Comparison of ENCODE assay signal across 9 cellular contexts in the genomic region with DNA sequence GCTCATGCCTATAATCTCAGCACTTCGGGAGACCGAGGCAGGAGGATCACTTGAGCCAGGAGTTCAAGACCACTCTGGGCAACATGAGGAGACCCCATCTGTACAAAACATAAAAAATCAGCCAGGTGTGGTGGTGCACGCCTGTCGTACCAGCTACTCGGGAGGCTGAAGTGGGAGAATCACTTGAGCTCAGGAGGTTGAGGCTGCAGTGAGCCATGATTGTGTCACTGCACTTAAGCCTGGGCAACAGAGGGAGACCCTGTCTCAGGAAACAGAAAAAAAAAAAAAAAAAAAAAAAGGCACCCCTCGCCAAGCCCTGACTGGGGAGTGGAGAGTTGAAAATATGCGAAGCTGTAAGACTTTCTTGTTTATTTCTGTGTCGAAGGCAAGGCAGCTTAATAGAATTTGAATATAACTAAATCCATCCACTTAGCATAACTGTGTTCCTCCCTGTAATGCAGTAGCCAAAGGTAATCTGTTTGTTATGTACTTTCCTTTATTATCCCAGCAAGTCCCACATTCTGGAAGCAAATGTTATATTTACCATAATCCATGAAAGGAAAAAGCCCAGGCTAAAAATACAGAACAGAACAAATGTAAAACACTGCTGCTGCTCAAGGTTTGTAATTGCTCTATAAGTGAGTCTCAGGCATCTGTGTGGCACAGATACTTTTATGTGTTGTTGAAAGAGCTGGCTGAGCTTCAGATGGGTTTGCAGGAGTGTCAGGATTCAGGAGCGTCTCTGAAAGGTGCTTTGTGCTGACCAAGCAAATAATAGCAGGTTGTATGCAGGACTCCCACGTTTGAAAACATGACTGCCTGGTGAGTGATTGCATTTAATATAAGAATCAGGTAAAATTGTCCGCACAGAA.
DNase-seq lines count a peak whose midpoint lies in the region; ATAC-seq and TF ChIP-seq lines count a peak whose summit lies in the region.
"Had no signal": no experiment of that assay in that cellular context is flagged by ENCODE, and none has a peak within 500 bp of the region (broad histone marks: within the 10 kb centered on the region; RNA-seq: fewer than 3 reads in every experiment).

No MANE protein-coding gene starts in this region.

- peaks cover 98% of the 10 kb centered on the region for H3K79me2 ChIP-seq in MM.1S (ENCODE audit: low read length)

- H3K9ac ChIP-seq in MM.1S (ENCODE audit: low read length) = peak overlapping the region; percentile 22; the same call in 1 of the 2 replicates

- H3K4me2 ChIP-seq in MM.1S (ENCODE audit: low read depth, low read length) = peak overlapping the region; percentile 61

- no peaks in the 10 kb centered on the region for H3K36me3 ChIP-seq in HEK293 (ENCODE audit: control insufficient read depth in 2 of 2, insufficient read depth in 1 of 2, low read length in 2 of 2)
- H3K36me3 ChIP-seq in MM.1S (replicated peaks; ENCODE audit: insufficient read depth, low read length) = no peaks in the 10 kb centered on the region

- H3K9me2 ChIP-seq in MM.1S (replicated peaks; ENCODE audit: insufficient read depth, low read length) = no peaks in the 10 kb centered on the region

- POLR2A ChIA-PET in HEK293 (lab: Yijun Ruan, JAX) = interaction anchor here (1.1 to 2.8 kb wide), 2 partner anchors 21 to 127 kb away, joined by 4 to 10 read pairs; a partner anchor contains a TSS

- peak overlapping the region; percentile 40 for H2AFZ ChIP-seq in MM.1S (ENCODE audit: low read length)

- H3K27ac ChIP-seq in HEK293 (ENCODE audit: extremely low read depth, low read depth, low read length) = no peak overlapping the region; the same call in 1 of the 2 replicates
- peak overlapping the region; percentile 64; the same call in 1 of the 2 replicates for H3K27ac ChIP-seq in MM.1S (ENCODE audit: low read length)

- H3K9me3 ChIP-seq in HEK293 (ENCODE audit: control insufficient read depth, insufficient read depth, low read depth, low read length) (no peaks in the 10 kb centered on the region), MM.1S (replicated peaks; ENCODE audit: insufficient read depth, low read length) (no peaks in the 10 kb centered on the region)

- H3K4me3 ChIP-seq in HEK293 (ENCODE audit: low read depth, low read length) (no peak overlapping the region), MM.1S (ENCODE audit: low read length) (peak overlapping the region; percentile 43)

- DNase-seq in MM.1S (peak; percentile 61), left kidney (ENCODE audit: low read depth, low spot score) (peak; percentile 55), inferior parietal cortex (ENCODE audit: extremely low spot score) (no peak), OCI-M1 (lab: John Stamatoyannopoulos, UW) (no peak), RKO (ENCODE audit: low spot score) (no peak)
- DNase-seq in stimulated activated CD4-positive, alpha-beta T cell treated with anti-CD3 and anti-CD28 coated beads, Interleukin-15, amount 100 ng/mL, for 24 hours = no peak
- DNase-seq: left cardiac atrium had no signal

- H3K4me1 ChIP-seq in HEK293 (ENCODE audit: control insufficient read depth, insufficient read depth, low read length) = peaks cover 56% of the 10 kb centered on the region
- peaks cover 39% of the 10 kb centered on the region for H3K4me1 ChIP-seq in MM.1S (ENCODE audit: low read length)

- TF ChIP-seq CTCF in HEK293 (tag by site-specific recombination; IDR thresholded peaks at IDR 0.05) = no peak
- no peak for TF ChIP-seq CTCF in MM.1S (IDR thresholded peaks at IDR 0.05; ENCODE audit: low read length)

- ATAC-seq in GM18867 (IDR thresholded peaks at IDR 0.05; ENCODE audit: unreplicated experiment) = peak; percentile 29

- peaks cover 17% of the 10 kb centered on the region for H3F3A ChIP-seq in MM.1S (ENCODE audit: insufficient read depth, low read length)

- CTCF ChIA-PET in HEK293 (lab: Yijun Ruan, JAX) = interaction anchor here (0.6 kb wide), 1 partner anchor 105 kb away, joined by 4 read pairs; no protein-coding TSS in a partner anchor

- H4K20me1 ChIP-seq in MM.1S (ENCODE audit: insufficient read depth, low read length) = no peaks in the 10 kb centered on the region

- H3K27me3 ChIP-seq in MM.1S (replicated peaks; ENCODE audit: insufficient read depth, low read length) = no peaks in the 10 kb centered on the region

TF ChIP-seq in HEK293, 187 proteins besides CTCF, POLR2A, EP300 and RAD21:
- no peak for TF ChIP-seq ZNF747 (tag by site-specific recombination; IDR thresholded peaks at IDR 0.05)
- peak; percentile 25; the same call in 1 of the 2 replicates for TF ChIP-seq OSR2 (tag by site-specific recombination; IDR thresholded peaks at IDR 0.05)
- TF ChIP-seq ZNF837 (tag by site-specific recombination; IDR thresholded peaks at IDR 0.05) = no peak
- TF ChIP-seq, protein P1, sequence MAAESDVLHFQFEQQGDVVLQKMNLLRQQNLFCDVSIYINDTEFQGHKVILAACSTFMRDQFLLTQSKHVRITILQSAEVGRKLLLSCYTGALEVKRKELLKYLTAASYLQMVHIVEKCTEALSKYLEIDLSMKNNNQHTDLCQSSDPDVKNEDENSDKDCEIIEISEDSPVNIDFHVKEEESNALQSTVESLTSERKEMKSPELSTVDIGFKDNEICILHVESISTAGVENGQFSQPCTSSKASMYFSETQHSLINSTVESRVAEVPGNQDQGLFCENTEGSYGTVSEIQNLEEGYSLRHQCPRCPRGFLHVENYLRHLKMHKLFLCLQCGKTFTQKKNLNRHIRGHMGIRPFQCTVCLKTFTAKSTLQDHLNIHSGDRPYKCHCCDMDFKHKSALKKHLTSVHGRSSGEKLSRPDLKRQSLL (tag by site-specific recombination; IDR thresholded peaks at IDR 0.05) = peak; percentile 82
- no peak for TF ChIP-seq ZNF792 (tag by site-specific recombination; IDR thresholded peaks at IDR 0.05)
- 0 out of 2 replicates have a peak, but pooled peaks have one; percentile 56 for TF ChIP-seq ZNF121 (tag by site-specific recombination; IDR thresholded peaks at IDR 0.05)
- peak; percentile 80 for TF ChIP-seq ZBTB17 (tag by site-specific recombination; IDR thresholded peaks at IDR 0.05)
- TF ChIP-seq PRDM1 (tag by site-specific recombination; IDR thresholded peaks at IDR 0.05) = no peak
- TF ChIP-seq SP2 (tag by site-specific recombination; IDR thresholded peaks at IDR 0.05) = no peak
- no peak for TF ChIP-seq SP7 (tag by site-specific recombination; IDR thresholded peaks at IDR 0.05)
- no peak for TF ChIP-seq ZXDB (tag by site-specific recombination; IDR thresholded peaks at IDR 0.05)
- no peak for TF ChIP-seq ZNF239 (tag by site-specific recombination; IDR thresholded peaks at IDR 0.05)
- TF ChIP-seq, protein P2, sequence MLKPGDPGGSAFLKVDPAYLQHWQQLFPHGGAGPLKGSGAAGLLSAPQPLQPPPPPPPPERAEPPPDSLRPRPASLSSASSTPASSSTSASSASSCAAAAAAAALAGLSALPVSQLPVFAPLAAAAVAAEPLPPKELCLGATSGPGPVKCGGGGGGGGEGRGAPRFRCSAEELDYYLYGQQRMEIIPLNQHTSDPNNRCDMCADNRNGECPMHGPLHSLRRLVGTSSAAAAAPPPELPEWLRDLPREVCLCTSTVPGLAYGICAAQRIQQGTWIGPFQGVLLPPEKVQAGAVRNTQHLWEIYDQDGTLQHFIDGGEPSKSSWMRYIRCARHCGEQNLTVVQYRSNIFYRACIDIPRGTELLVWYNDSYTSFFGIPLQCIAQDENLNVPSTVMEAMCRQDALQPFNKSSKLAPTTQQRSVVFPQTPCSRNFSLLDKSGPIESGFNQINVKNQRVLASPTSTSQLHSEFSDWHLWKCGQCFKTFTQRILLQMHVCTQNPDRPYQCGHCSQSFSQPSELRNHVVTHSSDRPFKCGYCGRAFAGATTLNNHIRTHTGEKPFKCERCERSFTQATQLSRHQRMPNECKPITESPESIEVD (tag by site-specific recombination; IDR thresholded peaks at IDR 0.05) = 0 out of 2 replicates have a peak, but pooled peaks have one; percentile 18
- TF ChIP-seq ZNF501 (tag by site-specific recombination; IDR thresholded peaks at IDR 0.05) = no peak

Comparison
In these comparisons a context has a peak if more than half of its experiments do, and no peak if none do; other contexts are left out.
1. DNase-seq: peak in MM.1S (single experiment) and left kidney (single experiment); none in inferior parietal cortex (single experiment), OCI-M1 (single experiment), RKO (single experiment) and stimulated activated CD4-positive, alpha-beta T cell treated with anti-CD3 and anti-CD28 coated beads, Interleukin-15, amount 100 ng/mL, for 24 hours (single experiment).